ENCODE assay signal across 1 cellular context in the genomic region with DNA sequence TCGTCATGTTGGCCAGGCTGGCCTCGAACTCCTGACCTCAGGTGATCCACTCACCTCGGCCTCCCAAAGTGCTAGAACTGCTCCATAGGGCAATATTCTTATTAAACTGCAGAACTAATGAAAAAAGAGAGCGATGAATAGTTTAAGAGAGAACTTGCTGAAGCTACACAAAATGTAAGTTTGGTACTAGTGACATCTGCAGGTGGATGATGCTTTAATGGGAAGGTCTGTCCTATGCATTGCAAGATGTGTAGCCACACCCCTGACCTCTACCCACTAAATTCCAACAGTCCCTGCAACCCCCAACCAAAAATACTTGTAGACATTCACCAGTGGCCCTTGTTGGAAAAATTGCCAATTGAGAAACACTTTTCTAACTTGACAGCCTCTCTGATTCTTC.
TF ChIP-seq lines count a peak whose summit lies in the region.

No MANE protein-coding gene starts in this region.

TF ChIP-seq in GM12878, 131 proteins besides CTCF, POLR2A, EP300 and RAD21:
- no peak for TF ChIP-seq CBX3 (IDR thresholded peaks at IDR 0.05; ENCODE audit: borderline replicate concordance, low read depth)
- TF ChIP-seq RUNX3 (IDR thresholded peaks at IDR 0.05; ENCODE audit: low read length) = no peak
- TF ChIP-seq MEF2B (IDR thresholded peaks at IDR 0.05; ENCODE audit: partially characterized antibody, poor library complexity, severe bottlenecking) = no peak
